Comparison of ENCODE assay signal across 9 cellular contexts in genomic region chr11:123653405-123653996, GRCh38. TPM values are rescaled to one million over a fixed set of nuclear protein-coding genes. Genes with fewer than 3 reads are reported as not detected.
DNase-seq lines count a peak whose midpoint lies in the region; ATAC-seq, FAIRE-seq and TF ChIP-seq lines count a peak whose summit lies in the region.
"Had no signal": no experiment of that assay in that cellular context is flagged by ENCODE, and none has a peak within 500 bp of the region (broad histone marks: within the 10 kb centered on the region; RNA-seq: fewer than 3 reads in every experiment).

No MANE protein-coding gene starts in this region.

- peak in 2 of 3 experiments; percentile 17 to 33; a peak in 3 of 6 replicates for TF ChIP-seq CTCF in K562 (IDR thresholded peaks at IDR 0.05 in 2 of 3, conservative IDR thresholded peaks at IDR 0.05 in 1 of 3; ENCODE audit: insufficient read depth in 2 of 3, low read depth in 1 of 3, low read length in 3 of 3)

- intact Hi-C loops in K562 (cut with micrococcal nuclease), result no loop called here

- in situ Hi-C loops in HAP-1 (cut with MboI; ENCODE audit: low sequenced_read_pairs), result no loop called here
- in situ Hi-C loops in K562 (cut with MboI), result no loop called here

- H3K9ac ChIP-seq in K562 (ENCODE audit: insufficient read depth in 1 of 2, low read depth in 2 of 2, low read length in 2 of 2), result peak overlapping the region in 1 of 2 experiments; percentile 87; a peak in 2 of 4 replicates

- no peaks in the 10 kb centered on the region for H3K9me1 ChIP-seq in K562 (ENCODE audit: control insufficient read depth, insufficient read depth, low read length)

- peak overlapping the region; percentile 83; the same call in 1 of the 2 replicates for H2AFZ ChIP-seq in K562 (ENCODE audit: low read depth, low read length)

- no TSS peak for BruUV-seq in K562 (replicated peaks; lab: Mats Ljungman, UMichigan)

- POLR2A ChIA-PET in K562 (lab: Yijun Ruan, JAX), result no interaction called here

- H3K27ac ChIP-seq in K562 (ENCODE audit: extremely low read depth, low read depth, low read length), result no peak overlapping the region

- peak overlapping the region; percentile 87 for H3K4me2 ChIP-seq in K562 (ENCODE audit: insufficient read depth, low read length)

- H4K20me1 ChIP-seq in K562 (replicated peaks; ENCODE audit: control insufficient read depth, insufficient read depth, low read length), result no peaks in the 10 kb centered on the region

- H3K36me3 ChIP-seq in HAP-1 (replicated peaks) (no peaks in the 10 kb centered on the region), K562 (ENCODE audit: control insufficient read depth, insufficient read depth, low read length) (no peaks in the 10 kb centered on the region)

- TF ChIP-seq RAD21 in K562 (CRISPR knock-in tag; conservative IDR thresholded peaks at IDR 0.05 in 1 of 2, IDR thresholded peaks at IDR 0.05 in 1 of 2), result no peak

- H3K27me3 ChIP-seq in HAP-1 (ENCODE audit: low read depth) (0 out of 2 replicates have a peak, but pooled peaks cover 2% of the 10 kb centered on the region), K562 (ENCODE audit: control insufficient read depth in 2 of 2, insufficient read depth in 2 of 2, low read length in 2 of 2) (peaks cover 3 to 8% of the 10 kb centered on the region in 2 experiments; a peak in 3 of 5 replicates)

- no peaks in the 10 kb centered on the region for H3K4me1 ChIP-seq in HAP-1
- peaks cover 0 to 13% of the 10 kb centered on the region in 2 experiments; a peak in 3 of 5 replicates for H3K4me1 ChIP-seq in K562 (replicated peaks in 1 of 2; ENCODE audit: control insufficient read depth in 2 of 2, insufficient read depth in 2 of 2, low read length in 2 of 2)

- no peak for TF ChIP-seq POLR2A in K562 (conservative IDR thresholded peaks at IDR 0.05)

- no peaks in the 10 kb centered on the region for H3K79me2 ChIP-seq in K562 (ENCODE audit: control insufficient read depth, insufficient read depth, low read length)

- DNase-seq in Ammon's horn (ENCODE audit: low spot score), result peak; percentile 18
- DNase-seq in HAP-1 (ENCODE audit: low spot score in 2 of 2), result no peak
- no peak for DNase-seq in K562 (ENCODE audit: extremely low read depth in 1 of 4, low spot score in 3 of 4)
- peak; percentile 7 for DNase-seq in medulla oblongata (ENCODE audit: extremely low spot score)
- no peak for DNase-seq in NCI-H226
- no peak for DNase-seq in NOMO-1 treated with dmso at 0.1 percent for 144 hours (lab: John Stamatoyannopoulos, UW; ENCODE audit: unreplicated experiment)
- no peak for DNase-seq in activated CD4-positive, alpha-beta T cell treated with anti-CD3 and anti-CD28 coated beads for 48 hours
- DNase-seq in NK-92 (lab: John Stamatoyannopoulos, UW; ENCODE audit: unreplicated experiment), result no peak

- 9% methylated on average over 20 of the region's 21 CpGs for WGBS in K562 (ENCODE audit: insufficient coverage, low coverage, missing lambda C conversion rate)

- peak; percentile 67 for ATAC-seq in K562

- CTCF ChIA-PET in K562 (lab: Yijun Ruan, JAX; ENCODE audit: low intra/inter-chr PET ratio), result no interaction called here

- H3K9me3 ChIP-seq in HAP-1, result no peaks in the 10 kb centered on the region
- no peaks in the 10 kb centered on the region for H3K9me3 ChIP-seq in K562 (replicated peaks; ENCODE audit: control insufficient read depth, insufficient read depth, low read depth, low read length)

- TF ChIP-seq EP300 in K562 (IDR thresholded peaks at IDR 0.05; ENCODE audit: low read length), result no peak

- no peak for FAIRE-seq in K562 (lab: Jason Lieb, UNC)
- FAIRE-seq: endometrium had no signal

- H3K4me3 ChIP-seq in HAP-1 (peak overlapping the region; percentile 42), K562 (peak overlapping the region; percentile 41)

TF ChIP-seq in K562, 482 proteins besides CTCF, POLR2A, EP300 and RAD21:
- TF ChIP-seq ZBTB11 (CRISPR knock-in tag; IDR thresholded peaks at IDR 0.05) (no peak), ARNT (IDR thresholded peaks at IDR 0.05) (no peak), ILK (tag; IDR thresholded peaks at IDR 0.05; ENCODE audit: borderline replicate concordance, low read depth) (no peak), THRB (CRISPR knock-in tag; conservative IDR thresholded peaks at IDR 0.05) (no peak), ZNF175 (CRISPR knock-in tag; IDR thresholded peaks at IDR 0.05; ENCODE audit: low read depth) (no peak)

RNA-seq across cellular contexts. Expression of gene SCN3B, which starts 0.9 kb away (rescaled TPM):
- total RNA-seq in K562 (2011; cell fraction: chromatin; rRNA removed; ENCODE audit: low replicate concordance), result not detected in 2 replicates
- total RNA-seq in K562 (2011; cell fraction: nucleolus; rRNA removed), result 0.26 TPM in 1 of 2 replicates, not detected in the other
- 0.07 TPM in 1 of 2 replicates, not detected in the other for total RNA-seq in K562 (2011; cell fraction: nucleoplasm; rRNA removed)
- total RNA-seq in K562 (2014; rRNA removed) (not detected in 2 replicates), K562 (2014; rRNA removed; fragmentation: Illumina TruSeq; extraction: Trizol) (not detected in 2 replicates), K562 (2015; rRNA removed; fragmentation: Illumina TruSeq; extraction: Trizol) (not detected in 2 replicates), K562 (2021) (0.04 TPM in 1 of 2 replicates, not detected in the other)
- polyA plus RNA-seq in K562 (2011; rRNA removed) (0.01 TPM in 2 replicates), K562 (2014; fragmentation: Illumina TruSeq; extraction: Trizol) (not detected in 2 replicates), K562 (2014; fragmentation: Nextera tagmentation; extraction: Ambion mirVana) (not detected), K562 (2014; rRNA removed) (0.15 TPM in 1 of 2 replicates, not detected in the other)
- polyA plus RNA-seq in K562 (2011; cell fraction: cytosol; rRNA removed), result not detected in 2 replicates
- polyA plus RNA-seq in K562 (2011; cell fraction: nucleus; rRNA removed), result 0.01 TPM in 1 of 2 replicates, not detected in the other
- 0.01 and 0.07 TPM in 2 replicates for polyA plus RNA-seq in K562 (2012)
- 0.04 TPM in 1 of 2 replicates, not detected in the other for polyA minus RNA-seq in K562 (2011; rRNA and poly(A)+ RNA removed)
- not detected in 2 replicates for polyA minus RNA-seq in K562 (2011; cell fraction: cytosol; rRNA and poly(A)+ RNA removed)
- not detected in 2 replicates for polyA minus RNA-seq in K562 (2011; cell fraction: nucleus; rRNA and poly(A)+ RNA removed)

Comparison
In these comparisons a context has a peak if more than half of its experiments do, and no peak if none do; other contexts are left out.
1. DNase-seq: peak in Ammon's horn (single experiment) and medulla oblongata (single experiment); none in HAP-1 (0 of 2), K562 (0 of 4), NCI-H226 (single experiment), NOMO-1 treated with dmso at 0.1 percent for 144 hours (single experiment), activated CD4-positive, alpha-beta T cell treated with anti-CD3 and anti-CD28 coated beads for 48 hours (single experiment) and NK-92 (single experiment).